ENCODE assay signal across 9 cellular contexts in the genomic region with DNA sequence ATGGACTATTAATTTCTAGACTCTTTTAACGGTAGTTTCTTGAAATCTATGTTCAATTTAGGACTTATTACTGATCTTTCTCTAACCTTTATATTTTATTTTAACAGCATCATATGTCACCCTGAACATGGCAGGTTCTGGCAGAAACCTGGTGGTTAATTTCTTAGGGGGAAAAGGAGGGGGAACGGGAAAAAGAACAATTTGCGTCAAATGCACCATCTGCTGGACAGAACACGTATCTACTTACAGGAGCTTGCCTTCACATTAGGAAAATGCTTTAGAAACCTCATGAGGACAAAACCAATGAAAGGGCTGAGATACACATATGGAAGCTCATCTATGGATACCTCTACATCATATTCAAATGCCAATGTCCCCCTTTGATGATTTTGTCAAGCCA.
DNase-seq lines count a peak whose midpoint lies in the region; ATAC-seq and TF ChIP-seq lines count a peak whose summit lies in the region.
"Had no signal": no experiment of that assay in that cellular context is flagged by ENCODE, and none has a peak within 500 bp of the region (broad histone marks: within the 10 kb centered on the region; RNA-seq: fewer than 3 reads in every experiment).

No MANE protein-coding gene starts in this region.

- H3K36me3 ChIP-seq in A673 (ENCODE audit: insufficient read depth, low read length, poor library complexity, severe bottlenecking): no peaks in the 10 kb centered on the region

- H3K4me3 ChIP-seq in A673 (ENCODE audit: low read depth, low read length, poor library complexity, severe bottlenecking) (no peak overlapping the region), choroid plexus epithelial cell (ENCODE audit: low read depth, low read length) (no peak overlapping the region)

- ATAC-seq in GM18868 (IDR thresholded peaks at IDR 0.05; ENCODE audit: unreplicated experiment) (peak; percentile 70), HG02678 (IDR thresholded peaks at IDR 0.05; ENCODE audit: unreplicated experiment) (no peak), HG02981 (IDR thresholded peaks at IDR 0.05; ENCODE audit: unreplicated experiment) (no peak)

- H3K27me3 Mint-ChIP-seq in progenitor cell of endocrine pancreas: peaks cover 9% of the 10 kb centered on the region
- no peaks in the 10 kb centered on the region for H3K27me3 Mint-ChIP-seq in T-helper 2 cell treated with Interferon-gamma antibody and Interleukin-4, amounts not matched to agents 5 μg/mL and 100 μg/mL, for 36 hours (ENCODE audit: low read depth)

- intact Hi-C loops in A673 (cut with micrococcal nuclease; ENCODE audit: unreplicated experiment): loop anchor here (2.0 to 5.0 kb wide), 3 partner anchors 53 to 924 kb away; no protein-coding TSS in a partner anchor

- H3K27ac ChIP-seq in A673 (ENCODE audit: low read depth, low read length, poor library complexity, severe bottlenecking): no peak overlapping the region

- TF ChIP-seq CTCF in A673 (conservative IDR thresholded peaks at IDR 0.05; ENCODE audit: low read depth, low read length) (peak; percentile 61), choroid plexus epithelial cell (conservative IDR thresholded peaks at IDR 0.05; ENCODE audit: low read depth, low read length) (peak; percentile 44), progenitor cell of endocrine pancreas (IDR thresholded peaks at IDR 0.05; ENCODE audit: unreplicated experiment) (peak; percentile 71)

- H3K36me3 Mint-ChIP-seq in progenitor cell of endocrine pancreas (ENCODE audit: insufficient read depth): no peaks in the 10 kb centered on the region
- H3K36me3 Mint-ChIP-seq in T-helper 2 cell treated with Interferon-gamma antibody and Interleukin-4, amounts not matched to agents 5 μg/mL and 100 μg/mL, for 36 hours (ENCODE audit: low read depth): no peaks in the 10 kb centered on the region
- H3K36me3 Mint-ChIP-seq: activated naive CD4-positive, alpha-beta T cell treated with anti-CD3 and anti-CD28 coated beads, Interleukin-2, amount 50 U/mL, for 24 hours had no signal

- DNase-seq in A673 (ENCODE audit: low spot score) (peak; percentile 33), NCI-H2081 (lab: John Stamatoyannopoulos, UW) (peak; percentile 57 to 78), choroid plexus epithelial cell (ENCODE audit: low read depth) (peak; percentile 11), progenitor cell of endocrine pancreas (ENCODE audit: low spot score, unreplicated experiment) (no peak)
- DNase-seq in T-helper 2 cell treated with Interferon-gamma antibody and Interleukin-4, amounts not matched to agents 5 μg/mL and 100 μg/mL, for 36 hours (ENCODE audit: low spot score): no peak

- H3K27me3 ChIP-seq in A673 (replicated peaks; ENCODE audit: insufficient read depth, low read depth, low read length, poor library complexity): peaks cover 6% of the 10 kb centered on the region

- no peaks in the 10 kb centered on the region for H3K9me3 Mint-ChIP-seq in progenitor cell of endocrine pancreas (ENCODE audit: low read depth)
- H3K9me3 Mint-ChIP-seq in T-helper 2 cell treated with Interferon-gamma antibody and Interleukin-4, amounts not matched to agents 5 μg/mL and 100 μg/mL, for 36 hours: no peaks in the 10 kb centered on the region
- H3K9me3 Mint-ChIP-seq: activated naive CD4-positive, alpha-beta T cell treated with anti-CD3 and anti-CD28 coated beads, Interleukin-2, amount 50 U/mL, for 24 hours had no signal

- H3K27ac Mint-ChIP-seq in progenitor cell of endocrine pancreas: no peak overlapping the region
- H3K27ac Mint-ChIP-seq in T-helper 2 cell treated with Interferon-gamma antibody and Interleukin-4, amounts not matched to agents 5 μg/mL and 100 μg/mL, for 36 hours: no peak overlapping the region
- H3K27ac Mint-ChIP-seq: activated naive CD4-positive, alpha-beta T cell treated with anti-CD3 and anti-CD28 coated beads, Interleukin-2, amount 50 U/mL, for 24 hours had no signal

- CTCF ChIA-PET in A673 (lab: Charles Lee): interaction anchor here (1.4 kb wide), 1 partner anchor 925 kb away, joined by 5 read pairs; no protein-coding TSS in a partner anchor

- POLR2A ChIA-PET in A673 (lab: Charles Lee; ENCODE audit: low non-redundant PET): no interaction called here

- H3K4me1 ChIP-seq in A673 (ENCODE audit: insufficient read depth, low read length, poor library complexity, severe bottlenecking): no peaks in the 10 kb centered on the region

- H3K4me1 Mint-ChIP-seq in progenitor cell of endocrine pancreas (ENCODE audit: low read depth): peaks cover 1% of the 10 kb centered on the region
- no peaks in the 10 kb centered on the region for H3K4me1 Mint-ChIP-seq in T-helper 2 cell treated with Interferon-gamma antibody and Interleukin-4, amounts not matched to agents 5 μg/mL and 100 μg/mL, for 36 hours (ENCODE audit: low read depth)
- H3K4me1 Mint-ChIP-seq: activated naive CD4-positive, alpha-beta T cell treated with anti-CD3 and anti-CD28 coated beads, Interleukin-2, amount 50 U/mL, for 24 hours had no signal

- BruUV-seq in A673 (replicated peaks; lab: Mats Ljungman, UMichigan): no TSS peak

- no peak overlapping the region for H3K4me3 Mint-ChIP-seq in progenitor cell of endocrine pancreas (ENCODE audit: low read depth)
- H3K4me3 Mint-ChIP-seq in T-helper 2 cell treated with Interferon-gamma antibody and Interleukin-4, amounts not matched to agents 5 μg/mL and 100 μg/mL, for 36 hours: no peak overlapping the region
- H3K4me3 Mint-ChIP-seq: activated naive CD4-positive, alpha-beta T cell treated with anti-CD3 and anti-CD28 coated beads, Interleukin-2, amount 50 U/mL, for 24 hours had no signal

- no peaks in the 10 kb centered on the region for H3K9me3 ChIP-seq in A673 (ENCODE audit: low read depth, low read length, poor library complexity, severe bottlenecking)

Comparison
In these comparisons a context has a peak if more than half of its experiments do, and no peak if none do; other contexts are left out.
1. DNase-seq: peak in A673 (single experiment), NCI-H2081 (2 of 2) and choroid plexus epithelial cell (single experiment); none in progenitor cell of endocrine pancreas (single experiment) and T-helper 2 cell treated with Interferon-gamma antibody and Interleukin-4, amounts not matched to agents 5 μg/mL and 100 μg/mL, for 36 hours (single experiment).
2. Peak in every context shown above with its lines, with median percentiles within 50 percentile points of each other: CTCF ChIP-seq.